In the genomic region with DNA sequence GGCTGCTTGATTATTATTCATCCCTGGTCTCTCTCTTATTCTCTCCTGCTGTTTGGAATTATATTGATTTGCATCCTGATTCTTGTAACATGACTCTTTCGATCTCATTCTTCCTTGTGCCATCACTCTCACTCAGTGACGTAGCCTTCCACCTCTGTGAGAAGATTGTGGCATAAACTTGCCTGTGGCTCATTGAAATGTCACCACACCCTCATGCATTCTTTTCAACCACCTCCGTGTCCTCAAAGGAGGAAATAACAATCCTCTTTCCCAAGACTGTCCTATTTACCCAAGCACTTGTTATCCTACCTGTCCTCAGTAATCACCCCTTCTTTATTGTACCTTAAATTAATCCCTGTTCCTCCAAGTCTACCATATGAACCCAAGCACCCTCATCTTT, we compare ENCODE assay signal across 22 cellular contexts. TPM values are rescaled to one million over a fixed set of nuclear protein-coding genes. Genes with fewer than 3 reads are reported as not detected.
DNase-seq lines count a peak whose midpoint lies in the region; ATAC-seq, FAIRE-seq and TF ChIP-seq lines count a peak whose summit lies in the region.
"Had no signal": no experiment of that assay in that cellular context is flagged by ENCODE, and none has a peak within 500 bp of the region (broad histone marks: within the 10 kb centered on the region; RNA-seq: fewer than 3 reads in every experiment).

No MANE protein-coding gene starts in this region.

- H3K9me3 ChIP-seq in HepG2 (ENCODE audit: low read length) (no peaks in the 10 kb centered on the region), right lobe of liver (no peaks in the 10 kb centered on the region)
- H3K9me3 ChIP-seq: BLaER1, neutrophil had no signal

- no peak overlapping the region for H2AFZ ChIP-seq in HepG2 (ENCODE audit: low read length)

- ATAC-seq in HepG2 (no peak), right lobe of liver (no peak), omental fat pad (ENCODE audit: low FRiP score) (no peak)
- ATAC-seq: activated naive CD4-positive, alpha-beta T cell treated with anti-CD3 and anti-CD28 coated beads, Interleukin-2, amount 50 U/mL, for 72 hours; activated T-cell treated with anti-CD3 and anti-CD28 coated beads, Interleukin-2, amount 50 U/mL, for 72 hours had no signal

- no peaks in the 10 kb centered on the region for H3K36me3 Mint-ChIP-seq in MCF 10A (ENCODE audit: insufficient read depth, unreplicated experiment)
- H3K36me3 Mint-ChIP-seq: activated naive CD4-positive, alpha-beta T cell treated with anti-CD3 and anti-CD28 coated beads, Interleukin-2, amount 50 U/mL, for 72 hours had no signal

- 0 out of 2 replicates have a peak overlapping the region, but pooled peaks have one; percentile 5 for H3K4me2 ChIP-seq in HepG2 (ENCODE audit: low read depth, low read length)
- H3K4me2 ChIP-seq: BLaER1 had no signal

- no peaks in the 10 kb centered on the region for H3K79me2 ChIP-seq in HepG2 (ENCODE audit: insufficient read depth, low read length)

- DNase-seq in HepG2 (ENCODE audit: low spot score) (no peak), right lobe of liver (no peak), MCF 10A (ENCODE audit: unreplicated experiment) (peak; percentile 64), kidney tubule cell (ENCODE audit: low spot score) (peak; percentile 91), HuH-7 (ENCODE audit: low spot score) (no peak), urothelium cell line (ENCODE audit: low spot score) (no peak), activated T-cell treated with anti-CD3 and anti-CD28 coated beads for 4 hours (no peak), omental fat pad (ENCODE audit: low spot score) (no peak)
- DNase-seq: activated B cell treated with CpG ODN at 0.5 μM for 24 hours; activated T-cell treated with anti-CD3 and anti-CD28 coated beads, Interleukin-2, amount 50 U/mL, for 72 hours; GDM1; head of caudate nucleus; NCI-H2029; RPMI8226; T1000 had no signal

- TF ChIP-seq CTCF in HepG2 (CRISPR knock-in tag; IDR thresholded peaks at IDR 0.05) (no peak), right lobe of liver (IDR thresholded peaks at IDR 0.05) (no peak), MCF 10A (IDR thresholded peaks at IDR 0.05; ENCODE audit: unreplicated experiment) (no peak), omental fat pad (IDR thresholded peaks at IDR 0.05) (no peak)

- intact Hi-C loops in HepG2 (cut with micrococcal nuclease; ENCODE audit: unreplicated experiment) (no loop called here), right lobe of liver (cut with DNase I) (no loop called here), MCF 10A (cut with micrococcal nuclease) (no loop called here)

- H3K27ac ChIP-seq in HepG2 (ENCODE audit: extremely low read length, insufficient read depth, low read length), result no peak overlapping the region
- H3K27ac ChIP-seq in right lobe of liver, result no peak overlapping the region
- H3K27ac ChIP-seq: BLaER1, HL-60, neutrophil had no signal

- in situ Hi-C loops in HepG2 (cut with HindIII; ENCODE audit: extremely low pct_ligation_motif_present, low pct_unique_long_range_greater_than_20kb), result no loop called here

- H3K4me3 ChIP-seq in HepG2 (replicated peaks in 1 of 3; ENCODE audit: insufficient read depth in 1 of 3, low read depth in 2 of 3, low read length in 3 of 3) (no peak overlapping the region), right lobe of liver (no peak overlapping the region)
- H3K4me3 ChIP-seq: BLaER1 had no signal

- H3K36me3 ChIP-seq in HepG2 (replicated peaks in 1 of 2; ENCODE audit: control insufficient read depth in 1 of 2, insufficient read depth in 2 of 2, low read length in 2 of 2), result no peaks in the 10 kb centered on the region
- no peaks in the 10 kb centered on the region for H3K36me3 ChIP-seq in right lobe of liver
- H3K36me3 ChIP-seq: BLaER1, neutrophil had no signal

- TF ChIP-seq POLR2A in HepG2 (IDR thresholded peaks at IDR 0.05; ENCODE audit: insufficient read depth in 1 of 2, low read depth in 2 of 2, low read length in 2 of 2) (no peak), right lobe of liver (IDR thresholded peaks at IDR 0.05) (no peak)

- no peaks in the 10 kb centered on the region for H3K9me3 Mint-ChIP-seq in MCF 10A (ENCODE audit: unreplicated experiment)
- H3K9me3 Mint-ChIP-seq: activated B cell treated with CpG ODN at 0.5 μM for 24 hours had no signal

- H3K4me1 ChIP-seq in HepG2 (ENCODE audit: insufficient read depth, low read length) (peaks cover 34% of the 10 kb centered on the region), right lobe of liver (no peaks in the 10 kb centered on the region)
- H3K4me1 ChIP-seq: BLaER1 had no signal

- BruUV-seq in HepG2 (replicated peaks; lab: Mats Ljungman, UMichigan) (no TSS peak), MCF 10A (replicated peaks; lab: Mats Ljungman, UMichigan) (no TSS peak)

- FAIRE-seq in HepG2 (lab: Jason Lieb, UNC), result no peak
- no peak for FAIRE-seq in urothelium cell line (lab: Jason Lieb, UNC)
- FAIRE-seq: D721Med had no signal

- H3K27me3 ChIP-seq in HepG2 (ENCODE audit: control insufficient read depth in 1 of 2, insufficient read depth in 2 of 2, low read length in 2 of 2) (peaks cover 0 to 9% of the 10 kb centered on the region in 2 experiments; a peak in 1 of 5 replicates), right lobe of liver (no peaks in the 10 kb centered on the region)
- H3K27me3 ChIP-seq: BLaER1, neutrophil had no signal

- no peak overlapping the region for H3K4me3 Mint-ChIP-seq in MCF 10A (ENCODE audit: unreplicated experiment)
- H3K4me3 Mint-ChIP-seq: activated B cell treated with CpG ODN at 0.5 μM for 24 hours; activated T-cell treated with anti-CD3 and anti-CD28 coated beads, Interleukin-2, amount 50 U/mL, for 72 hours had no signal

- H3K9ac ChIP-seq in HepG2 (ENCODE audit: insufficient read depth, low read depth, low read length), result no peak overlapping the region
- H3K9ac ChIP-seq: BLaER1 had no signal

- no peak for TF ChIP-seq EP300 in HepG2 (IDR thresholded peaks at IDR 0.05; ENCODE audit: low read depth in 2 of 2, low read length in 2 of 2)
- no peak for TF ChIP-seq EP300 in HepG2 (CRISPR knock-in tag; IDR thresholded peaks at IDR 0.05; ENCODE audit: borderline replicate concordance)

- H3K27ac Mint-ChIP-seq in MCF 10A (ENCODE audit: low read depth, unreplicated experiment), result peak overlapping the region; percentile 28
- H3K27ac Mint-ChIP-seq: activated B cell treated with CpG ODN at 0.5 μM for 24 hours; activated naive CD4-positive, alpha-beta T cell treated with anti-CD3 and anti-CD28 coated beads, Interleukin-2, amount 50 U/mL, for 72 hours; activated T-cell treated with anti-CD3 and anti-CD28 coated beads, Interleukin-2, amount 50 U/mL, for 72 hours had no signal

- H4K20me1 ChIP-seq in HepG2 (ENCODE audit: insufficient read depth, low read length), result no peaks in the 10 kb centered on the region
- H4K20me1 ChIP-seq: BLaER1 had no signal

- peaks cover 22% of the 10 kb centered on the region for H3K4me1 Mint-ChIP-seq in MCF 10A (ENCODE audit: insufficient read depth, unreplicated experiment)
- H3K4me1 Mint-ChIP-seq: activated B cell treated with CpG ODN at 0.5 μM for 24 hours had no signal

- H3K27me3 Mint-ChIP-seq in MCF 10A (ENCODE audit: insufficient read depth, unreplicated experiment), result no peaks in the 10 kb centered on the region
- H3K27me3 Mint-ChIP-seq: activated B cell treated with CpG ODN at 0.5 μM for 24 hours had no signal

- CTCF ChIA-PET in HepG2 (lab: Yijun Ruan, JAX; ENCODE audit: low intra/inter-chr PET ratio, low total read pairs), result no interaction called here
- CTCF ChIA-PET in MCF 10A (lab: Yijun Ruan, JAX), result interaction anchor here (1.0 kb wide), 1 partner anchor 67 kb away, joined by 3 read pairs; no protein-coding TSS in a partner anchor

- TF ChIP-seq RAD21 in HepG2 (CRISPR knock-in tag; IDR thresholded peaks at IDR 0.05), result no peak

- POLR2A ChIA-PET in HepG2 (lab: Yijun Ruan, JAX), result no interaction called here
- POLR2A ChIA-PET in MCF 10A (lab: Yijun Ruan, JAX), result interaction anchor here (0.7 kb wide), 1 partner anchor 20 kb away, joined by 3 read pairs; no protein-coding TSS in a partner anchor

- 15% methylated on average over 3 of the region's 3 CpGs for WGBS in HepG2 (ENCODE audit: low lambda C conversion rate)
- 66% methylated on average over 3 of the region's 3 CpGs for WGBS in right lobe of liver (ENCODE audit: insufficient coverage, low coverage, low lambda C conversion rate, missing lambda C conversion rate)

TF ChIP-seq in HepG2, 621 proteins besides CTCF, POLR2A, EP300 and RAD21 (continues in another document):
- TF ChIP-seq NR3C1 (CRISPR knock-in tag; IDR thresholded peaks at IDR 0.05) (no peak), CREB1 (IDR thresholded peaks at IDR 0.05) (0 out of 2 replicates have a peak, but pooled peaks have one; percentile 30), CREB1 (CRISPR knock-in tag; IDR thresholded peaks at IDR 0.05) (no peak), RORA (CRISPR knock-in tag; IDR thresholded peaks at IDR 0.05) (no peak)

RNA-seq across cellular contexts. Expression of a gene that starts 41.2 kb away (rescaled TPM):
- total RNA-seq in HepG2 (2016; rRNA removed; fragmentation: Illumina TruSeq; extraction: Trizol) (7.7 and 9.8 TPM in 2 replicates), right lobe of liver (1 to 10 TPM in 3 of 6 experiments, under 1 TPM in 2, not detected in 1; 0.20 to 3.8 (median 2.4) TPM), MCF 10A (2022) (not detected in 2 replicates), omental fat pad (not detected)
- total RNA-seq in HepG2 (2016; cell fraction: cytosol; rRNA removed; fragmentation: Illumina TruSeq; extraction: Trizol; ENCODE audit: low read depth), result 1.5 TPM in 2 replicates
- 8.9 and 12.0 TPM in 2 replicates for total RNA-seq in HepG2 (2016; cell fraction: insoluble cytoplasmic fraction; rRNA removed; fragmentation: Illumina TruSeq; extraction: Trizol)
- total RNA-seq in HepG2 (2016; cell fraction: membrane; rRNA removed; fragmentation: Illumina TruSeq; extraction: Trizol), result 4.4 and 4.5 TPM in 2 replicates
- total RNA-seq in HepG2 (2016; cell fraction: nucleus; rRNA removed; fragmentation: Illumina TruSeq; extraction: Trizol), result 8.1 and 9.7 TPM in 2 replicates
- polyA plus RNA-seq in HepG2 (2011; rRNA removed), result 5.8 and 6.8 TPM in 2 replicates
- polyA plus RNA-seq in HepG2 (2011; cell fraction: cytosol; rRNA removed), result 4.2 and 5.8 TPM in 2 replicates
- polyA plus RNA-seq in HepG2 (2011; cell fraction: nucleus; rRNA removed), result 2.0 and 2.9 TPM in 2 replicates
- 2.8 and 3.2 TPM in 2 replicates for polyA plus RNA-seq in HepG2 (2012)
- 0.95 and 1.4 TPM in 2 replicates for polyA plus RNA-seq in HepG2 (2016; cell fraction: cytosol; fragmentation: Illumina TruSeq; extraction: Trizol; ENCODE audit: low read depth)
- polyA plus RNA-seq in HepG2 (2016; cell fraction: insoluble cytoplasmic fraction; fragmentation: Illumina TruSeq; extraction: Trizol; ENCODE audit: low read depth), result 6.9 and 7.1 TPM in 2 replicates
- 2.6 and 3.6 TPM in 2 replicates for polyA plus RNA-seq in HepG2 (2016; cell fraction: membrane; fragmentation: Illumina TruSeq; extraction: Trizol; ENCODE audit: low read depth)
- polyA plus RNA-seq in HepG2 (2016; cell fraction: nucleus; fragmentation: Illumina TruSeq; extraction: Trizol; ENCODE audit: insufficient read depth, low read depth), result 10.4 and 12.2 TPM in 2 replicates
- 4.5 and 7.0 TPM in 2 replicates for polyA minus RNA-seq in HepG2 (2011; rRNA and poly(A)+ RNA removed; ENCODE audit: low replicate concordance)
- polyA minus RNA-seq in HepG2 (2011; cell fraction: cytosol; rRNA and poly(A)+ RNA removed), result 3.3 and 4.0 TPM in 2 replicates
- polyA minus RNA-seq in HepG2 (2011; cell fraction: nucleus; rRNA and poly(A)+ RNA removed), result 3.1 and 6.2 TPM in 2 replicates
- total RNA-seq: A673; activated B cell treated with CpG ODN at 0.5 μM for 24 hours; activated naive CD4-positive, alpha-beta T cell treated with anti-CD3 and anti-CD28 coated beads, Interleukin-2, amount 50 U/mL, for 72 hours; activated T-cell treated with anti-CD3 and anti-CD28 coated beads, Interleukin-2, amount 50 U/mL, for 72 hours; urinary bladder had no signal

Comparison
In these comparisons a context has a peak if more than half of its experiments do, and no peak if none do; other contexts are left out.
1. DNase-seq: peak in MCF 10A (single experiment) and kidney tubule cell (single experiment); none in HepG2 (single experiment), right lobe of liver (0 of 3), HuH-7 (single experiment), urothelium cell line (single experiment), activated T-cell treated with anti-CD3 and anti-CD28 coated beads for 4 hours (single experiment) and omental fat pad (single experiment).